1 cellular context compared by ENCODE assay signal in genomic region chr12:113932411-113933196, GRCh38.
TF ChIP-seq lines count a peak whose summit lies in the region.

No MANE protein-coding gene starts in this region.

TF ChIP-seq in K562, 482 proteins besides CTCF, POLR2A, EP300 and RAD21 (continued from another document and continues in another):
- TF ChIP-seq E2F8 (IDR thresholded peaks at IDR 0.05; ENCODE audit: low read depth, partially characterized antibody) (no peak), XRCC3 (IDR thresholded peaks at IDR 0.05) (no peak), ZNF165 (CRISPR knock-in tag; IDR thresholded peaks at IDR 0.05; ENCODE audit: borderline replicate concordance) (no peak), SIN3B (IDR thresholded peaks at IDR 0.05; ENCODE audit: low read depth) (no peak), ATF3 (IDR thresholded peaks at IDR 0.05) (no peak), ATF3 (CRISPR knock-in tag; conservative IDR thresholded peaks at IDR 0.05) (no peak), ZNF282 (CRISPR knock-in tag; IDR thresholded peaks at IDR 0.05) (no peak), EWSR1 (IDR thresholded peaks at IDR 0.05; ENCODE audit: borderline replicate concordance, low read depth, partially characterized antibody) (no peak), NRF1 (conservative IDR thresholded peaks at IDR 0.05 in 1 of 2, IDR thresholded peaks at IDR 0.05 in 1 of 2) (no peak), PRMT5 (CRISPR knock-in tag; IDR thresholded peaks at IDR 0.05) (no peak), ILF3 (IDR thresholded peaks at IDR 0.05; ENCODE audit: borderline replicate concordance) (no peak), ZNF518B (CRISPR knock-in tag; IDR thresholded peaks at IDR 0.05) (no peak), POLR2G (IDR thresholded peaks at IDR 0.05; ENCODE audit: low read depth, low read length) (no peak), ZNF184 (CRISPR knock-in tag; IDR thresholded peaks at IDR 0.05) (no peak), PPARD (CRISPR knock-in tag; IDR thresholded peaks at IDR 0.05) (no peak), NFXL1 (CRISPR knock-in tag; IDR thresholded peaks at IDR 0.05) (no peak), TCFL5 (CRISPR knock-in tag; conservative IDR thresholded peaks at IDR 0.05) (no peak), ZHX1 (conservative IDR thresholded peaks at IDR 0.05; ENCODE audit: low read length) (no peak), ZNF507 (tag; conservative IDR thresholded peaks at IDR 0.05) (no peak), SMAD2 (IDR thresholded peaks at IDR 0.05; ENCODE audit: low read depth, low read length) (no peak), EP400 (IDR thresholded peaks at IDR 0.05) (peak; percentile 54), FOXP1 (CRISPR knock-in tag; IDR thresholded peaks at IDR 0.05) (no peak), NFIX (CRISPR knock-in tag; IDR thresholded peaks at IDR 0.05; ENCODE audit: low read depth) (no peak), SIRT6 (IDR thresholded peaks at IDR 0.05; ENCODE audit: low read depth, low read length) (no peak), CHAMP1 (IDR thresholded peaks at IDR 0.05) (peak; percentile 79), ZBTB1 (CRISPR knock-in tag; IDR thresholded peaks at IDR 0.05; ENCODE audit: borderline replicate concordance, low read depth) (no peak; the same call in 1 of the 2 replicates), YBX1 (IDR thresholded peaks at IDR 0.05) (no peak), MGA (IDR thresholded peaks at IDR 0.05) (no peak), ZNF699 (CRISPR knock-in tag; IDR thresholded peaks at IDR 0.05; ENCODE audit: insufficient replicate concordance) (no peak), ZEB2 (IDR thresholded peaks at IDR 0.05) (peak; percentile 78), PTRF (tag; IDR thresholded peaks at IDR 0.05) (no peak), FOXM1 (IDR thresholded peaks at IDR 0.05; ENCODE audit: low read depth) (peak; percentile 96), FOXM1 (CRISPR knock-in tag; IDR thresholded peaks at IDR 0.05; ENCODE audit: low read depth) (no peak), TCF3 (CRISPR knock-in tag; IDR thresholded peaks at IDR 0.05) (peak; percentile 97), SREBF1 (IDR thresholded peaks at IDR 0.05; ENCODE audit: borderline replicate concordance, low read depth, low read length) (no peak)
